2 cellular contexts compared by ENCODE assay signal in genomic region chr9:96215841-96216240, GRCh38.
TF ChIP-seq lines count a peak whose summit lies in the region.

No MANE protein-coding gene starts in this region.

TF ChIP-seq in A549, 52 proteins besides CTCF, POLR2A, EP300 and RAD21:
- no peak for TF ChIP-seq PHF8 (IDR thresholded peaks at IDR 0.05; ENCODE audit: borderline replicate concordance, low read depth)
- TF ChIP-seq TFCP2L1 (CRISPR knock-in tag; IDR thresholded peaks at IDR 0.05) = no peak
- TF ChIP-seq FOXS1 (CRISPR knock-in tag; IDR thresholded peaks at IDR 0.05) = no peak
- no peak for TF ChIP-seq CBX2 (IDR thresholded peaks at IDR 0.05; ENCODE audit: borderline replicate concordance, low read depth)
- TF ChIP-seq ZNF302 (CRISPR knock-in tag; IDR thresholded peaks at IDR 0.05) = no peak
- TF ChIP-seq CHD2 (IDR thresholded peaks at IDR 0.05; ENCODE audit: low read length, partially characterized antibody) = no peak
- no peak for TF ChIP-seq MYC (IDR thresholded peaks at IDR 0.05; ENCODE audit: borderline replicate concordance, low read length)
- TF ChIP-seq GATA3 (IDR thresholded peaks at IDR 0.05; ENCODE audit: borderline replicate concordance) = no peak
- no peak for TF ChIP-seq KDM5A (IDR thresholded peaks at IDR 0.05)
- TF ChIP-seq CBX8 (IDR thresholded peaks at IDR 0.05) = no peak
- TF ChIP-seq EHMT2 (IDR thresholded peaks at IDR 0.05; ENCODE audit: low read depth) = no peak
- TF ChIP-seq MAFK (IDR thresholded peaks at IDR 0.05; ENCODE audit: partially characterized antibody) = no peak
- TF ChIP-seq BCL3 (IDR thresholded peaks at IDR 0.05) = no peak
- no peak for TF ChIP-seq HOXB5 (CRISPR knock-in tag; IDR thresholded peaks at IDR 0.05)
- TF ChIP-seq MAZ (IDR thresholded peaks at IDR 0.05; ENCODE audit: borderline replicate concordance, low read depth, low read length) = no peak
- TF ChIP-seq RNF2 (IDR thresholded peaks at IDR 0.05; ENCODE audit: borderline replicate concordance, low read depth) = no peak
- no peak for TF ChIP-seq FOSL2 (IDR thresholded peaks at IDR 0.05)
- no peak for TF ChIP-seq FOSL2 (CRISPR knock-in tag; IDR thresholded peaks at IDR 0.05)
- TF ChIP-seq RFX5 (IDR thresholded peaks at IDR 0.05) = no peak

TF ChIP-seq in H1, 55 proteins besides CTCF, POLR2A, EP300 and RAD21:
- no peak for TF ChIP-seq FOSL1 (IDR thresholded peaks at IDR 0.05; ENCODE audit: insufficient read depth, low read depth, low read length)
- TF ChIP-seq CEBPB (IDR thresholded peaks at IDR 0.05; ENCODE audit: low read depth, low read length) = no peak
- TF ChIP-seq HDAC2 (IDR thresholded peaks at IDR 0.05; ENCODE audit: borderline replicate concordance in 1 of 2, low read depth in 2 of 2, low read length in 2 of 2) = no peak
- TF ChIP-seq SRF (IDR thresholded peaks at IDR 0.05; ENCODE audit: low read depth, low read length) = no peak
- TF ChIP-seq, protein P1, sequence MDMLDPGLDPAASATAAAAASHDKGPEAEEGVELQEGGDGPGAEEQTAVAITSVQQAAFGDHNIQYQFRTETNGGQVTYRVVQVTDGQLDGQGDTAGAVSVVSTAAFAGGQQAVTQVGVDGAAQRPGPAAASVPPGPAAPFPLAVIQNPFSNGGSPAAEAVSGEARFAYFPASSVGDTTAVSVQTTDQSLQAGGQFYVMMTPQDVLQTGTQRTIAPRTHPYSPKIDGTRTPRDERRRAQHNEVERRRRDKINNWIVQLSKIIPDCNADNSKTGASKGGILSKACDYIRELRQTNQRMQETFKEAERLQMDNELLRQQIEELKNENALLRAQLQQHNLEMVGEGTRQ (IDR thresholded peaks at IDR 0.05; ENCODE audit: low read length) = no peak
- TF ChIP-seq NRF1 (IDR thresholded peaks at IDR 0.05; ENCODE audit: low read depth, low read length) = no peak
- TF ChIP-seq EZH2 (IDR thresholded peaks at IDR 0.05; ENCODE audit: low read depth, low read length, severe bottlenecking) = no peak
- TF ChIP-seq CHD2 (IDR thresholded peaks at IDR 0.05; ENCODE audit: low read length) = no peak
